In the genomic region with DNA sequence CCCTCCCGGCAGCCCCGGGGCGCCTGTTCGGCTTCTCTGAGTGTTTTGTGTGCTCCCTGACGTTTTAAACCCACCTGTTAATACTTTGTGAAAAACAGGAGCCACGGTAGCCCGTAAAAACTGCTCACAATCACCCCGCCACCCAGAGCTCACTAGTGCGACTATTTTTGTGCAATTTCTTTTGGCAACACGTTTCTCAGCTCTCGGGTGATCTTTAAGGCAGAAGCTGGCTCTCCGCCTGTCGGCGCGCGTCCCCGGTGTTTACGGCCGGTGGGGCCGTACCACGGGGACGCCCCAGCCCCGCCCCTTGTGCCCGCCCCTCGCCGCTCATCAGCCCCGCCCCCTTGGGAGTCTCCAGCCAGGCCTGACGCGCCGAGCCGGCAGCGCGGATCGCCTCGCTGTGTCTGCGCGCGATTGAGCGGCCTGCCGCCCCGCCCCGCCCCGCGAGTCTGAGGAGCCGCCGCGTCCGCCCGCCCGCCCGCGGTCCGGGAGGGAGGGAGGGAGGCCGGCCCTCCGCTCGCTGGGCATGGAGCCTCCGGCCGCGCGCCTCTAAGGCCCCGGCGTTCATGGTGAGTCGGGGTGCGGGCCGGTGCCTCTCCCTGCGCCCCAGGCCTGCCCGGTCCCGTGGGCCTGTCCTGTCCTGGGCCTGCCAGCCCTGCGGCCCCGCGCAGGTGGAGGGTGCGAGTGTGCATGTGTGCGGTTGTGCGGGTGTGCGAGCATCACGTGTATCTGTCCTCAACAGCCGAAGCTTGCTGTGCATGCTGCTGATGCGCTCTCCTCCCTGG, we compare ENCODE assay signal across 1 cellular context.
TF ChIP-seq lines count a peak whose summit lies in the region.

No MANE protein-coding gene starts in this region.

TF ChIP-seq in HepG2, 621 proteins besides CTCF, POLR2A, EP300 and RAD21 (continued from another document and continues in another):
- TF ChIP-seq, protein P1, sequence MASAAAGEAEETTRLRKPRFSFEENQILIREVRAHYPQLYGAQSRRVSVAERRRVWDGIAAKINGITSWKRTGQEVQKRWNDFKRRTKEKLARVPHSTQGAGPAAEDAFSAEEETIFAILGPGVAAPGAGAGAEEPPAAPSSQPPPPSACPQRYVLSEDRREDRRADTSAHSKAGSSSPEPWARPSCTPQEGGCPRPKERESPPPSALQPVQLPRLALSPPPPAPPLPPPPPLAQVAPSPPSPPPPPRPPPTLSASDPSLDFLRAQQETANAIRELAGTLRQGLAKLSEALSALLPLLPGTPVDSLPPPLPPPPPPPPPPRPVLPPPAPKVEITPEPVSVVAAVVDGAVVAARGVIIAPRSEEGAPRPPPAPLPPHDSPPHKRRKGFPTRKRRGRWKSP (CRISPR knock-in tag; IDR thresholded peaks at IDR 0.05) = peak; percentile 37; the same call in 1 of the 2 replicates
- no peak for TF ChIP-seq HMG20B (CRISPR knock-in tag; conservative IDR thresholded peaks at IDR 0.05)
- TF ChIP-seq, protein P2, sequence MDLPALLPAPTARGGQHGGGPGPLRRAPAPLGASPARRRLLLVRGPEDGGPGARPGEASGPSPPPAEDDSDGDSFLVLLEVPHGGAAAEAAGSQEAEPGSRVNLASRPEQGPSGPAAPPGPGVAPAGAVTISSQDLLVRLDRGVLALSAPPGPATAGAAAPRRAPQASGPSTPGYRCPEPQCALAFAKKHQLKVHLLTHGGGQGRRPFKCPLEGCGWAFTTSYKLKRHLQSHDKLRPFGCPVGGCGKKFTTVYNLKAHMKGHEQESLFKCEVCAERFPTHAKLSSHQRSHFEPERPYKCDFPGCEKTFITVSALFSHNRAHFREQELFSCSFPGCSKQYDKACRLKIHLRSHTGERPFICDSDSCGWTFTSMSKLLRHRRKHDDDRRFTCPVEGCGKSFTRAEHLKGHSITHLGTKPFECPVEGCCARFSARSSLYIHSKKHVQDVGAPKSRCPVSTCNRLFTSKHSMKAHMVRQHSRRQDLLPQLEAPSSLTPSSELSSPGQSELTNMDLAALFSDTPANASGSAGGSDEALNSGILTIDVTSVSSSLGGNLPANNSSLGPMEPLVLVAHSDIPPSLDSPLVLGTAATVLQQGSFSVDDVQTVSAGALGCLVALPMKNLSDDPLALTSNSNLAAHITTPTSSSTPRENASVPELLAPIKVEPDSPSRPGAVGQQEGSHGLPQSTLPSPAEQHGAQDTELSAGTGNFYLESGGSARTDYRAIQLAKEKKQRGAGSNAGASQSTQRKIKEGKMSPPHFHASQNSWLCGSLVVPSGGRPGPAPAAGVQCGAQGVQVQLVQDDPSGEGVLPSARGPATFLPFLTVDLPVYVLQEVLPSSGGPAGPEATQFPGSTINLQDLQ (CRISPR knock-in tag; IDR thresholded peaks at IDR 0.05) = peak; percentile 28; the same call in 1 of the 2 replicates
- no peak for TF ChIP-seq NFE2 (CRISPR knock-in tag; IDR thresholded peaks at IDR 0.05)
- TF ChIP-seq MED1 (CRISPR knock-in tag; IDR thresholded peaks at IDR 0.05) = no peak; the same call in 1 of the 2 replicates
- TF ChIP-seq ARID2 (CRISPR knock-in tag; IDR thresholded peaks at IDR 0.05; ENCODE audit: borderline replicate concordance) = 0 out of 2 replicates have a peak, but pooled peaks have one; percentile 60
- peak; percentile 91 for TF ChIP-seq SP5 (CRISPR knock-in tag; IDR thresholded peaks at IDR 0.05; ENCODE audit: borderline replicate concordance, low read depth)
- TF ChIP-seq KLF15 (CRISPR knock-in tag; IDR thresholded peaks at IDR 0.05; ENCODE audit: borderline replicate concordance) = 0 out of 2 replicates have a peak, but pooled peaks have one; percentile 42
- TF ChIP-seq, protein P3, sequence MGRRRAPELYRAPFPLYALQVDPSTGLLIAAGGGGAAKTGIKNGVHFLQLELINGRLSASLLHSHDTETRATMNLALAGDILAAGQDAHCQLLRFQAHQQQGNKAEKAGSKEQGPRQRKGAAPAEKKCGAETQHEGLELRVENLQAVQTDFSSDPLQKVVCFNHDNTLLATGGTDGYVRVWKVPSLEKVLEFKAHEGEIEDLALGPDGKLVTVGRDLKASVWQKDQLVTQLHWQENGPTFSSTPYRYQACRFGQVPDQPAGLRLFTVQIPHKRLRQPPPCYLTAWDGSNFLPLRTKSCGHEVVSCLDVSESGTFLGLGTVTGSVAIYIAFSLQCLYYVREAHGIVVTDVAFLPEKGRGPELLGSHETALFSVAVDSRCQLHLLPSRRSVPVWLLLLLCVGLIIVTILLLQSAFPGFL (CRISPR knock-in tag; IDR thresholded peaks at IDR 0.05) = no peak
- TF ChIP-seq ZFP36L1 (CRISPR knock-in tag; IDR thresholded peaks at IDR 0.05) = no peak; the same call in 1 of the 2 replicates
- TF ChIP-seq RCOR2 (CRISPR knock-in tag; IDR thresholded peaks at IDR 0.05) = no peak
- no peak for TF ChIP-seq NPAS2 (CRISPR knock-in tag; IDR thresholded peaks at IDR 0.05; ENCODE audit: borderline replicate concordance)
- no peak for TF ChIP-seq HOXD1 (CRISPR knock-in tag; IDR thresholded peaks at IDR 0.05)
- peak; percentile 48; the same call in 1 of the 2 replicates for TF ChIP-seq BHLHE40 (IDR thresholded peaks at IDR 0.05; ENCODE audit: low read length)
- TF ChIP-seq SUZ12 (IDR thresholded peaks at IDR 0.05; ENCODE audit: low read depth, low read length) = no peak
- TF ChIP-seq, protein P4, sequence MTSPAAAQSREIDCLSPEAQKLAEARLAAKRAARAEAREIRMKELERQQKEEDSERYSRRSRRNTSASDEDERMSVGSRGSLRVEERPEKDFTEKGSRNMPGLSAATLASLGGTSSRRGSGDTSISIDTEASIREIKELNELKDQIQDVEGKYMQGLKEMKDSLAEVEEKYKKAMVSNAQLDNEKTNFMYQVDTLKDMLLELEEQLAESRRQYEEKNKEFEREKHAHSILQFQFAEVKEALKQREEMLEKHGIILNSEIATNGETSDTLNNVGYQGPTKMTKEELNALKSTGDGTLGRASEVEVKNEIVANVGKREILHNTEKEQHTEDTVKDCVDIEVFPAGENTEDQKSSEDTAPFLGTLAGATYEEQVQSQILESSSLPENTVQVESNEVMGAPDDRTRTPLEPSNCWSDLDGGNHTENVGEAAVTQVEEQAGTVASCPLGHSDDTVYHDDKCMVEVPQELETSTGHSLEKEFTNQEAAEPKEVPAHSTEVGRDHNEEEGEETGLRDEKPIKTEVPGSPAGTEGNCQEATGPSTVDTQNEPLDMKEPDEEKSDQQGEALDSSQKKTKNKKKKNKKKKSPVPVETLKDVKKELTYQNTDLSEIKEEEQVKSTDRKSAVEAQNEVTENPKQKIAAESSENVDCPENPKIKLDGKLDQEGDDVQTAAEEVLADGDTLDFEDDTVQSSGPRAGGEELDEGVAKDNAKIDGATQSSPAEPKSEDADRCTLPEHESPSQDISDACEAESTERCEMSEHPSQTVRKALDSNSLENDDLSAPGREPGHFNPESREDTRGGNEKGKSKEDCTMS (CRISPR knock-in tag; conservative IDR thresholded peaks at IDR 0.05) = no peak
- no peak for TF ChIP-seq NONO (IDR thresholded peaks at IDR 0.05)
- TF ChIP-seq NONO (CRISPR knock-in tag; conservative IDR thresholded peaks at IDR 0.05) = peak; percentile 69; the same call in 1 of the 2 replicates
- TF ChIP-seq, protein P5, sequence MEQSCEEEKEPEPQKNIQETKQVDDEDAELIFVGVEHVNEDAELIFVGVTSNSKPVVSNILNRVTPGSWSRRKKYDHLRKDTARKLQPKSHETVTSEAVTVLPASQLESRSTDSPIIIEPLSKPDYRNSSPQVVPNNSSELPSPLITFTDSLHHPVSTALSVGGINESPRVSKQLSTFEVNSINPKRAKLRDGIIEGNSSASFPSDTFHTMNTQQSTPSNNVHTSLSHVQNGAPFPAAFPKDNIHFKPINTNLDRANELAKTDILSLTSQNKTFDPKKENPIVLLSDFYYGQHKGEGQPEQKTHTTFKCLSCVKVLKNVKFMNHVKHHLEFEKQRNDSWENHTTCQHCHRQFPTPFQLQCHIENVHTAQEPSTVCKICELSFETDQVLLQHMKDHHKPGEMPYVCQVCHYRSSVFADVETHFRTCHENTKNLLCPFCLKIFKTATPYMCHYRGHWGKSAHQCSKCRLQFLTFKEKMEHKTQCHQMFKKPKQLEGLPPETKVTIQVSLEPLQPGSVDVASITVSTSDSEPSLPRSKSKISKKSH (CRISPR knock-in tag; IDR thresholded peaks at IDR 0.05; ENCODE audit: borderline replicate concordance) = no peak
- no peak for TF ChIP-seq MAFF (IDR thresholded peaks at IDR 0.05; ENCODE audit: low read depth, low read length)
- TF ChIP-seq KDM1A (CRISPR knock-in tag; IDR thresholded peaks at IDR 0.05) = no peak
- TF ChIP-seq, protein P6, sequence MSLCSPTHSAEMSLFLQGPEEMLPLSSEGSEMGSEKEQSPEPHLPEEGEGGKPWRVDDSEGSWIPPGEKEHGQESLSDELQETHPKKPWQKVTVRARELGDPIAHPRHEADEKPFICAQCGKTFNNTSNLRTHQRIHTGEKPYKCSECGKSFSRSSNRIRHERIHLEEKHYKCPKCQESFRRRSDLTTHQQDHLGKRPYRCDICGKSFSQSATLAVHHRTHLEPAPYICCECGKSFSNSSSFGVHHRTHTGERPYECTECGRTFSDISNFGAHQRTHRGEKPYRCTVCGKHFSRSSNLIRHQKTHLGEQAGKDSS (CRISPR knock-in tag; IDR thresholded peaks at IDR 0.05; ENCODE audit: borderline replicate concordance, low read depth) = no peak
- TF ChIP-seq SNAPC2 (CRISPR knock-in tag; IDR thresholded peaks at IDR 0.05) = no peak
- TF ChIP-seq, protein P7, sequence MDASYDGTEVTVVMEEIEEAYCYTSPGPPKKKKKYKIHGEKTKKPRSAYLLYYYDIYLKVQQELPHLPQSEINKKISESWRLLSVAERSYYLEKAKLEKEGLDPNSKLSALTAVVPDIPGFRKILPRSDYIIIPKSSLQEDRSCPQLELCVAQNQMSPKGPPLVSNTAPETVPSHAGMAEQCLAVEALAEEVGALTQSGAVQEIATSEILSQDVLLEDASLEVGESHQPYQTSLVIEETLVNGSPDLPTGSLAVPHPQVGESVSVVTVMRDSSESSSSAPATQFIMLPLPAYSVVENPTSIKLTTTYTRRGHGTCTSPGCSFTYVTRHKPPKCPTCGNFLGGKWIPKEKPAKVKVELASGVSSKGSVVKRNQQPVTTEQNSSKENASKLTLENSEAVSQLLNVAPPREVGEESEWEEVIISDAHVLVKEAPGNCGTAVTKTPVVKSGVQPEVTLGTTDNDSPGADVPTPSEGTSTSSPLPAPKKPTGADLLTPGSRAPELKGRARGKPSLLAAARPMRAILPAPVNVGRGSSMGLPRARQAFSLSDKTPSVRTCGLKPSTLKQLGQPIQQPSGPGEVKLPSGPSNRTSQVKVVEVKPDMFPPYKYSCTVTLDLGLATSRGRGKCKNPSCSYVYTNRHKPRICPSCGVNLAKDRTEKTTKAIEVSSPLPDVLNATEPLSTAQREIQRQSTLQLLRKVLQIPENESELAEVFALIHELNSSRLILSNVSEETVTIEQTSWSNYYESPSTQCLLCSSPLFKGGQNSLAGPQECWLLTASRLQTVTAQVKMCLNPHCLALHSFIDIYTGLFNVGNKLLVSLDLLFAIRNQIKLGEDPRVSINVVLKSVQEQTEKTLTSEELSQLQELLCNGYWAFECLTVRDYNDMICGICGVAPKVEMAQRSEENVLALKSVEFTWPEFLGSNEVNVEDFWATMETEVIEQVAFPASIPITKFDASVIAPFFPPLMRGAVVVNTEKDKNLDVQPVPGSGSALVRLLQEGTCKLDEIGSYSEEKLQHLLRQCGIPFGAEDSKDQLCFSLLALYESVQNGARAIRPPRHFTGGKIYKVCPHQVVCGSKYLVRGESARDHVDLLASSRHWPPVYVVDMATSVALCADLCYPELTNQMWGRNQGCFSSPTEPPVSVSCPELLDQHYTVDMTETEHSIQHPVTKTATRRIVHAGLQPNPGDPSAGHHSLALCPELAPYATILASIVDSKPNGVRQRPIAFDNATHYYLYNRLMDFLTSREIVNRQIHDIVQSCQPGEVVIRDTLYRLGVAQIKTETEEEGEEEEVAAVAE (CRISPR knock-in tag; IDR thresholded peaks at IDR 0.05; ENCODE audit: borderline replicate concordance) = no peak
- peak; percentile 71; the same call in 1 of the 2 replicates for TF ChIP-seq YEATS4 (CRISPR knock-in tag; IDR thresholded peaks at IDR 0.05; ENCODE audit: borderline replicate concordance)
- TF ChIP-seq ZNF530 (CRISPR knock-in tag; IDR thresholded peaks at IDR 0.05; ENCODE audit: low read depth) = no peak
- peak; percentile 48; the same call in 1 of the 2 replicates for TF ChIP-seq POLR2AphosphoS5 (IDR thresholded peaks at IDR 0.05; ENCODE audit: low read depth, low read length)
- TF ChIP-seq, protein P8, sequence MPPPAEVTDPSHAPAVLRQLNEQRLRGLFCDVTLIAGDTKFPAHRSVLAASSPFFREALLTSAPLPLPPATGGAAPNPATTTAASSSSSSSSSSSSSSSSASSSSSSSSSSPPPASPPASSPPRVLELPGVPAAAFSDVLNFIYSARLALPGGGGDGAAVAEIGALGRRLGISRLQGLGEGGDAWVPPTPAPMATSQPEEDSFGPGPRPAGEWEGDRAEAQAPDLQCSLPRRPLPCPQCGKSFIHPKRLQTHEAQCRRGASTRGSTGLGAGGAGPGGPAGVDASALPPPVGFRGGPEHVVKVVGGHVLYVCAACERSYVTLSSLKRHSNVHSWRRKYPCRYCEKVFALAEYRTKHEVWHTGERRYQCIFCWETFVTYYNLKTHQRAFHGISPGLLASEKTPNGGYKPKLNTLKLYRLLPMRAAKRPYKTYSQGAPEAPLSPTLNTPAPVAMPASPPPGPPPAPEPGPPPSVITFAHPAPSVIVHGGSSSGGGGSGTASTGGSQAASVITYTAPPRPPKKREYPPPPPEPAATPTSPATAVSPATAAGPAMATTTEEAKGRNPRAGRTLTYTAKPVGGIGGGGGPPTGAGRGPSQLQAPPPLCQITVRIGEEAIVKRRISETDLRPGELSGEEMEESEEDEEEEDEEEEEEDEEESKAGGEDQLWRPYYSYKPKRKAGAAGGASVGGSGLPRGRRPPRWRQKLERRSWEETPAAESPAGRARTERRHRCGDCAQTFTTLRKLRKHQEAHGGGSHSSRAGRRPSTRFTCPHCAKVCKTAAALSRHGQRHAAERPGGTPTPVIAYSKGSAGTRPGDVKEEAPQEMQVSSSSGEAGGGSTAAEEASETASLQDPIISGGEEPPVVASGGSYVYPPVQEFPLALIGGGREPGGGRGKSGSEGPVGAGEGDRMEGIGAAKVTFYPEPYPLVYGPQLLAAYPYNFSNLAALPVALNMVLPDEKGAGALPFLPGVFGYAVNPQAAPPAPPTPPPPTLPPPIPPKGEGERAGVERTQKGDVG (CRISPR knock-in tag; IDR thresholded peaks at IDR 0.05; ENCODE audit: borderline replicate concordance) = no peak
- TF ChIP-seq, protein P9, sequence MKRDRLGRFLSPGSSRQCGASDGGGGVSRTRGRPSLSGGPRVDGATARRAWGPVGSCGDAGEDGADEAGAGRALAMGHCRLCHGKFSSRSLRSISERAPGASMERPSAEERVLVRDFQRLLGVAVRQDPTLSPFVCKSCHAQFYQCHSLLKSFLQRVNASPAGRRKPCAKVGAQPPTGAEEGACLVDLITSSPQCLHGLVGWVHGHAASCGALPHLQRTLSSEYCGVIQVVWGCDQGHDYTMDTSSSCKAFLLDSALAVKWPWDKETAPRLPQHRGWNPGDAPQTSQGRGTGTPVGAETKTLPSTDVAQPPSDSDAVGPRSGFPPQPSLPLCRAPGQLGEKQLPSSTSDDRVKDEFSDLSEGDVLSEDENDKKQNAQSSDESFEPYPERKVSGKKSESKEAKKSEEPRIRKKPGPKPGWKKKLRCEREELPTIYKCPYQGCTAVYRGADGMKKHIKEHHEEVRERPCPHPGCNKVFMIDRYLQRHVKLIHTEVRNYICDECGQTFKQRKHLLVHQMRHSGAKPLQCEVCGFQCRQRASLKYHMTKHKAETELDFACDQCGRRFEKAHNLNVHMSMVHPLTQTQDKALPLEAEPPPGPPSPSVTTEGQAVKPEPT (CRISPR knock-in tag; IDR thresholded peaks at IDR 0.05; ENCODE audit: low read depth) = 0 out of 2 replicates have a peak, but pooled peaks have one; percentile 42
- 0 out of 2 replicates have a peak, but pooled peaks have one; percentile 7 for TF ChIP-seq AHR (CRISPR knock-in tag; IDR thresholded peaks at IDR 0.05)
